In genomic region chr11:2530131-2530854, GRCh38 we compare ENCODE assay signal across 1 cellular context.
TF ChIP-seq lines count a peak whose summit lies in the region.

No MANE protein-coding gene starts in this region.

TF ChIP-seq in GM23338, 12 proteins besides CTCF, POLR2A, EP300 and RAD21:
- TF ChIP-seq, protein P1, sequence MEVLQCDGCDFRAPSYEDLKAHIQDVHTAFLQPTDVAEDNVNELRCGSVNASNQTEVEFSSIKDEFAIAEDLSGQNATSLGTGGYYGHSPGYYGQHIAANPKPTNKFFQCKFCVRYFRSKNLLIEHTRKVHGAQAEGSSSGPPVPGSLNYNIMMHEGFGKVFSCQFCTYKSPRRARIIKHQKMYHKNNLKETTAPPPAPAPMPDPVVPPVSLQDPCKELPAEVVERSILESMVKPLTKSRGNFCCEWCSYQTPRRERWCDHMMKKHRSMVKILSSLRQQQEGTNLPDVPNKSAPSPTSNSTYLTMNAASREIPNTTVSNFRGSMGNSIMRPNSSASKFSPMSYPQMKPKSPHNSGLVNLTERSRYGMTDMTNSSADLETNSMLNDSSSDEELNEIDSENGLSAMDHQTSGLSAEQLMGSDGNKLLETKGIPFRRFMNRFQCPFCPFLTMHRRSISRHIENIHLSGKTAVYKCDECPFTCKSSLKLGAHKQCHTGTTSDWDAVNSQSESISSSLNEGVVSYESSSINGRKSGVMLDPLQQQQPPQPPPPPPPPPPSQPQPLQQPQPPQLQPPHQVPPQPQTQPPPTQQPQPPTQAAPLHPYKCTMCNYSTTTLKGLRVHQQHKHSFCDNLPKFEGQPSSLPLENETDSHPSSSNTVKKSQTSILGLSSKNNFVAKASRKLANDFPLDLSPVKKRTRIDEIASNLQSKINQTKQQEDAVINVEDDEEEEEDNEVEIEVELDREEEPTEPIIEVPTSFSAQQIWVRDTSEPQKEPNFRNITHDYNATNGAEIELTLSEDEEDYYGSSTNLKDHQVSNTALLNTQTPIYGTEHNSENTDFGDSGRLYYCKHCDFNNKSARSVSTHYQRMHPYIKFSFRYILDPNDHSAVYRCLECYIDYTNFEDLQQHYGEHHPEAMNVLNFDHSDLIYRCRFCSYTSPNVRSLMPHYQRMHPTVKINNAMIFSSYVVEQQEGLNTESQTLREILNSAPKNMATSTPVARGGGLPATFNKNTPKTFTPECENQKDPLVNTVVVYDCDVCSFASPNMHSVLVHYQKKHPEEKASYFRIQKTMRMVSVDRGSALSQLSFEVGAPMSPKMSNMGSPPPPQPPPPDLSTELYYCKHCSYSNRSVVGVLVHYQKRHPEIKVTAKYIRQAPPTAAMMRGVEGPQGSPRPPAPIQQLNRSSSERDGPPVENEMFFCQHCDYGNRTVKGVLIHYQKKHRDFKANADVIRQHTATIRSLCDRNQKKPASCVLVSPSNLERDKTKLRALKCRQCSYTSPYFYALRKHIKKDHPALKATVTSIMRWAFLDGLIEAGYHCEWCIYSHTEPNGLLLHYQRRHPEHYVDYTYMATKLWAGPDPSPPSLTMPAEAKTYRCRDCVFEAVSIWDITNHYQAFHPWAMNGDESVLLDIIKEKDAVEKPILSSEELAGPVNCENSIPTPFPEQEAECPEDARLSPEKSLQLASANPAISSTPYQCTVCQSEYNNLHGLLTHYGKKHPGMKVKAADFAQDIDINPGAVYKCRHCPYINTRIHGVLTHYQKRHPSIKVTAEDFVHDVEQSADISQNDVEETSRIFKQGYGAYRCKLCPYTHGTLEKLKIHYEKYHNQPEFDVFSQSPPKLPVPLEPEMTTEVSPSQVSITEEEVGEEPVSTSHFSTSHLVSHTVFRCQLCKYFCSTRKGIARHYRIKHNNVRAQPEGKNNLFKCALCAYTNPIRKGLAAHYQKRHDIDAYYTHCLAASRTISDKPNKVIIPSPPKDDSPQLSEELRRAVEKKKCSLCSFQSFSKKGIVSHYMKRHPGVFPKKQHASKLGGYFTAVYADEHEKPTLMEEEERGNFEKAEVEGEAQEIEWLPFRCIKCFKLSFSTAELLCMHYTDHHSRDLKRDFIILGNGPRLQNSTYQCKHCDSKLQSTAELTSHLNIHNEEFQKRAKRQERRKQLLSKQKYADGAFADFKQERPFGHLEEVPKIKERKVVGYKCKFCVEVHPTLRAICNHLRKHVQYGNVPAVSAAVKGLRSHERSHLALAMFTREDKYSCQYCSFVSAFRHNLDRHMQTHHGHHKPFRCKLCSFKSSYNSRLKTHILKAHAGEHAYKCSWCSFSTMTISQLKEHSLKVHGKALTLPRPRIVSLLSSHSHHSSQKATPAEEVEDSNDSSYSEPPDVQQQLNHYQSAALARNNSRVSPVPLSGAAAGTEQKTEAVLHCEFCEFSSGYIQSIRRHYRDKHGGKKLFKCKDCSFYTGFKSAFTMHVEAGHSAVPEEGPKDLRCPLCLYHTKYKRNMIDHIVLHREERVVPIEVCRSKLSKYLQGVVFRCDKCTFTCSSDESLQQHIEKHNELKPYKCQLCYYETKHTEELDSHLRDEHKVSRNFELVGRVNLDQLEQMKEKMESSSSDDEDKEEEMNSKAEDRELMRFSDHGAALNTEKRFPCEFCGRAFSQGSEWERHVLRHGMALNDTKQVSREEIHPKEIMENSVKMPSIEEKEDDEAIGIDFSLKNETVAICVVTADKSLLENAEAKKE (CRISPR knock-in tag; IDR thresholded peaks at IDR 0.05) = no peak
- TF ChIP-seq STAT1 (IDR thresholded peaks at IDR 0.05; ENCODE audit: unreplicated experiment) (no peak), EZH2phosphoT487 (IDR thresholded peaks at IDR 0.05; ENCODE audit: unreplicated experiment) (no peak), EZH2 (IDR thresholded peaks at IDR 0.05; ENCODE audit: low read depth, unreplicated experiment) (no peak), NANOG (IDR thresholded peaks at IDR 0.05; ENCODE audit: borderline replicate concordance) (no peak), POLR2AphosphoS5 (IDR thresholded peaks at IDR 0.05; ENCODE audit: low read depth) (no peak), REST (IDR thresholded peaks at IDR 0.05; ENCODE audit: unreplicated experiment) (no peak), ZNF114 (CRISPR knock-in tag; IDR thresholded peaks at IDR 0.05) (no peak), JUNB (IDR thresholded peaks at IDR 0.05; ENCODE audit: unreplicated experiment) (no peak), ZNF331 (CRISPR knock-in tag; IDR thresholded peaks at IDR 0.05; ENCODE audit: low read depth) (no peak), CREB1 (CRISPR knock-in tag; IDR thresholded peaks at IDR 0.05; ENCODE audit: low read depth) (no peak)
